ENCODE assay signal across 28 cellular contexts in genomic region chr9:112853882-112854585, GRCh38. TPM values are rescaled to one million over a fixed set of nuclear protein-coding genes. Genes with fewer than 3 reads are reported as not detected.
"Had no signal": no experiment of that assay in that cellular context is flagged by ENCODE, and none has a peak within 500 bp of the region (broad histone marks: within the 10 kb centered on the region; RNA-seq: fewer than 3 reads in every experiment).

No MANE protein-coding gene starts in this region.

- H3K9me3 ChIP-seq: adrenal gland, esophagus muscularis mucosa, heart right ventricle, left ventricle myocardium inferior, mucosa of descending colon, right atrium auricular region, spleen, thoracic aorta, uterus had no signal

- H3K79me2 ChIP-seq: parathyroid adenoma had no signal

- ATAC-seq: activated CD4-positive, alpha-beta T cell treated with anti-CD3 and anti-CD28 coated beads for 36 hours; activated T-cell treated with anti-CD3 and anti-CD28 coated beads, Interleukin-2, amount 50 U/mL, for 72 hours; mucosa of descending colon had no signal

- H3K9ac ChIP-seq: parathyroid adenoma had no signal

- H3K27ac ChIP-seq: adrenal gland, esophagus muscularis mucosa, heart right ventricle, left ventricle myocardium inferior, parathyroid adenoma, right atrium auricular region, spleen, thoracic aorta, uterus had no signal

- H3K27me3 ChIP-seq: adrenal gland, esophagus muscularis mucosa, heart right ventricle, right atrium auricular region, spleen, uterus had no signal

- H2AFZ ChIP-seq: parathyroid adenoma had no signal

- DNase-seq: activated CD4-positive, alpha-beta T cell treated with anti-CD3 and anti-CD28 coated beads for 36 hours; activated CD4-positive, CD25-positive, alpha-beta regulatory T cell; activated effector memory CD4-positive, alpha-beta T cell treated with Interleukin-2 at 50 U/mL for 16 hours; activated naive CD4-positive, alpha-beta T cell treated with Interleukin-2 at 50 U/mL for 16 hours; activated naive CD8-positive, alpha-beta T cell treated with anti-CD3 and anti-CD28 coated beads for 36 hours; activated T-cell treated with anti-CD3 and anti-CD28 coated beads for 4 hours; activated T-cell treated with anti-CD3 and anti-CD28 coated beads, Interleukin-2, amount 50 U/mL, for 72 hours; adrenal gland; central memory CD4-positive, alpha-beta T cell; effector CD4-positive, alpha-beta T cell; foreskin melanocyte; heart right ventricle; left ventricle myocardium inferior; mesendoderm; mucosa of descending colon; naive B cell; spleen; stimulated activated naive CD4-positive, alpha-beta T cell; T-helper 1 cell; uterus had no signal

- H3K36me3 ChIP-seq: adrenal gland, thoracic aorta, uterus had no signal

- H3K4me3 ChIP-seq: adrenal gland, esophagus muscularis mucosa, heart right ventricle, left ventricle myocardium inferior, lung, mucosa of descending colon, right atrium auricular region, spleen, thoracic aorta, uterus had no signal

- H3K4me1 ChIP-seq: adrenal gland, esophagus muscularis mucosa, left ventricle myocardium inferior, parathyroid adenoma, right atrium auricular region, uterus had no signal

RNA-seq across cellular contexts. Expression of gene SLC46A2, which starts 36.6 kb away (rescaled TPM):
- total RNA-seq: activated CD4-positive, alpha-beta T cell treated with anti-CD3 and anti-CD28 coated beads for 36 hours; activated naive CD8-positive, alpha-beta T cell treated with anti-CD3 and anti-CD28 coated beads for 36 hours; activated T-cell treated with anti-CD3 and anti-CD28 coated beads, Interleukin-2, amount 50 U/mL, for 72 hours; glomerular endothelial cell; left ventricle myocardium inferior; pulmonary artery endothelial cell; uterus had no signal
- polyA plus RNA-seq: neural cell had no signal
